20 cellular contexts compared by ENCODE assay signal in the genomic region with DNA sequence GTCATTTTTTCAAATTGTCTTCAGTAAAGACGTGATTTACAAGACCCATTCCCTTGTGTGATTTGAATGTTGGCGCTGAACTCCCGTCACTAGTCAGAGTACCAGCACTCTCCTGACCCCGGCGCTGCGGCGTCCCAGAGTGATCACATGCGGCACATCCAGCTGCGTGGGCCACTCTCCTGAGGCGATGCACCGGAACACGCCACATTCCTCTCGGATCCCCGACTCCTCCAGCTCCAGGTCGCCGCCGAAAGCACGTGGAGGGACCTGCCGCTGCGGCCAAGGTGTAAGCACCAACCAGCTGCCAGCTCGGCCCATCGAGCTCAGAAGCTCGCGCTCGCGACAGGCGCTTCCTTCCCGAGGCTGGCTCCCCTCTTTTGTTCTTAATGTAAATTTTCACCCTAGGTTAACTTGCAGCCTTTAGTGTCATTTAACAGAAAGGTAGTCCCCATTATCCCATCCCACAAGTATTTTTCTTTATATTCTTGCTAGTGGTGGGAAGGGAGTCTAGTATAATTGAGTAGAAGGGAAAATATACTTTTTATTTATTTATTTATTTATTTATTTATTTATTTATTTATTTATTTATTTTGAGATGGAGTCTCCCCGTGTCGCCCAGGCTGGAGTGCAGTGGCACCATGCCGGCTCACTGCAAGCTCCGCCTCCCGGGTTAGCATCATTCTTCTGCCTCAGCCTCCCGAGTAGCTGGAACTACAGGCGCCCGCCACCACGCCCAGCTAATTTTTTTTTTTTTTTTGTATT.
DNase-seq lines count a peak whose midpoint lies in the region; ATAC-seq, FAIRE-seq and TF ChIP-seq lines count a peak whose summit lies in the region.
"Had no signal": no experiment of that assay in that cellular context is flagged by ENCODE, and none has a peak within 500 bp of the region (broad histone marks: within the 10 kb centered on the region; RNA-seq: fewer than 3 reads in every experiment).

No MANE protein-coding gene starts in this region.

- H3K56ac ChIP-seq in H1 (replicated peaks; ENCODE audit: insufficient read length, low read depth, low read length) (no peak overlapping the region), mesendoderm (ENCODE audit: low read length) (no peak overlapping the region)

- H2BK20ac ChIP-seq in H1 (ENCODE audit: low read length): no peak overlapping the region

- H2BK15ac ChIP-seq in H1 (ENCODE audit: low read length) (no peak overlapping the region), mesendoderm (replicated peaks; ENCODE audit: low read depth) (no peak overlapping the region)

- no peak for TF ChIP-seq EP300 in H1 (IDR thresholded peaks at IDR 0.05; ENCODE audit: borderline replicate concordance in 1 of 2, low read depth in 2 of 2, low read length in 2 of 2)

- H4K5ac ChIP-seq in H1 (ENCODE audit: insufficient read length, low read depth, low read length): no peak overlapping the region
- H4K5ac ChIP-seq in mesendoderm (ENCODE audit: low read length): no peak overlapping the region

- no peaks in the 10 kb centered on the region for H3K9me3 Mint-ChIP-seq in endothelial cell (ENCODE audit: unreplicated experiment)
- H3K9me3 Mint-ChIP-seq: activated CD4-positive, alpha-beta T cell treated with anti-CD3 and anti-CD28 coated beads, Interleukin-2, amount 10 ng/mL, durations not matched to agents 24 days and 14 days; IgD-negative memory B cell had no signal

- TF ChIP-seq CTCF in H1 (IDR thresholded peaks at IDR 0.05; ENCODE audit: control extremely low read depth in 1 of 3, insufficient read depth in 1 of 3, low read depth in 1 of 3, low read length in 3 of 3): no peak
- TF ChIP-seq CTCF in endothelial cell (IDR thresholded peaks at IDR 0.05; ENCODE audit: unreplicated experiment): no peak

- H3K4me3 ChIP-seq in H1 (ENCODE audit: extremely low read depth in 1 of 4, insufficient read depth in 2 of 4, low read depth in 3 of 4, low read length in 4 of 4): 0 out of 8 replicates have a peak overlapping the region, but pooled peaks of 1 of the 4 experiments have one; percentile 12
- no peak overlapping the region for H3K4me3 ChIP-seq in mesendoderm (ENCODE audit: low read length)
- H3K4me3 ChIP-seq: BLaER1 treated with 17β-estradiol and CSF1 and Interleukin-3, amounts not matched to agents 10 nM and 100 nM; SK-N-MC; transverse colon had no signal

- ATAC-seq in Right ventricle myocardium superior (ENCODE audit: poor library complexity) (no peak), left ventricle myocardium superior (no peak), HG02642 (IDR thresholded peaks at IDR 0.05; ENCODE audit: poor library complexity, unreplicated experiment) (no peak), GM19328 (IDR thresholded peaks at IDR 0.05; ENCODE audit: unreplicated experiment) (no peak)
- ATAC-seq: activated naive CD4-positive, alpha-beta T cell treated with anti-CD3 and anti-CD28 coated beads, Interleukin-2, amount 50 U/mL, for 72 hours; stimulated activated naive CD8-positive, alpha-beta T cell treated with anti-CD3 and anti-CD28 coated beads, Interleukin-15, amount 100 ng/mL, for 72 hours had no signal

- peak; percentile 37 for DNase-seq in Right ventricle myocardium superior
- no peak for DNase-seq in left ventricle myocardium superior
- peak; percentile 17 to 56 for DNase-seq in H1 (ENCODE audit: low read depth in 1 of 2, low spot score in 2 of 2)
- peak; percentile 12 for DNase-seq in mesendoderm
- no peak for DNase-seq in urothelium cell line (ENCODE audit: low spot score)
- no peak for DNase-seq in endothelial cell (ENCODE audit: low spot score)
- DNase-seq: activated CD4-positive, alpha-beta T cell treated with anti-CD3 and anti-CD28 coated beads, Interleukin-2, amount 10 ng/mL, durations not matched to agents 24 days and 14 days; glutamatergic neuron; NCI-H524 treated with DMSO at 0.1 percent for 48 hours; stimulated activated naive CD8-positive, alpha-beta T cell treated with anti-CD3 and anti-CD28 coated beads, Interleukin-15, amount 100 ng/mL, for 72 hours; T-helper 2 cell; transverse colon had no signal

- no peak overlapping the region for H3K23ac ChIP-seq in H1 (ENCODE audit: insufficient read length)
- no peak overlapping the region for H3K23ac ChIP-seq in mesendoderm (ENCODE audit: low read length)

- intact Hi-C loops in Right ventricle myocardium superior (cut with DNase I): no loop called here
- intact Hi-C loops in left ventricle myocardium superior (cut with micrococcal nuclease): no loop called here

- H3K18ac ChIP-seq in H1 (ENCODE audit: extremely low read depth, low read length): peak overlapping the region; percentile 32
- H3K18ac ChIP-seq in mesendoderm (ENCODE audit: low read length): no peak overlapping the region

- H3K36me3 ChIP-seq in H1 (ENCODE audit: control insufficient read depth in 2 of 4, insufficient read depth in 4 of 4, low read length in 3 of 4): no peaks in the 10 kb centered on the region
- H3K36me3 ChIP-seq in mesendoderm (ENCODE audit: control insufficient read depth, insufficient read depth, low read length): no peaks in the 10 kb centered on the region
- H3K36me3 ChIP-seq: BLaER1 treated with 17β-estradiol and CSF1 and Interleukin-3, amounts not matched to agents 10 nM and 100 nM; transverse colon had no signal

- H3K14ac ChIP-seq in H1 (ENCODE audit: insufficient read length): no peak overlapping the region

- H3K9me3 ChIP-seq in H1 (ENCODE audit: insufficient read depth in 2 of 2, low read depth in 1 of 2, low read length in 1 of 2): no peaks in the 10 kb centered on the region; a peak in 1 of 4 replicates
- H3K9me3 ChIP-seq: BLaER1 treated with 17β-estradiol and CSF1 and Interleukin-3, amounts not matched to agents 10 nM and 100 nM; transverse colon had no signal

- WGBS in H1 (ENCODE audit: extremely low coverage in 1 of 2, insufficient coverage in 1 of 2, insufficient read length in 1 of 2, insufficient replicate concordance in 2 of 2, low coverage in 1 of 2, low lambda C conversion rate in 2 of 2, missing lambda C conversion rate in 1 of 2), 2 experiments: 77% methylated on average over 32 of the region's 37 CpGs; no CpG with 5 or more reads in 1 of the 2 experiments
- no CpG with 5 or more reads among the region's 37 CpGs for WGBS in mesendoderm (ENCODE audit: extremely low coverage, insufficient coverage, low lambda C conversion rate)

- FAIRE-seq in H1 (lab: Jason Lieb, UNC) (no peak), urothelium cell line (lab: Jason Lieb, UNC) (peak; percentile 17)
- FAIRE-seq: colon, GM19239 had no signal

- H3K4me1 Mint-ChIP-seq in endothelial cell (ENCODE audit: unreplicated experiment): no peaks in the 10 kb centered on the region
- H3K4me1 Mint-ChIP-seq: activated CD4-positive, alpha-beta T cell treated with anti-CD3 and anti-CD28 coated beads, Interleukin-2, amount 10 ng/mL, durations not matched to agents 24 days and 14 days; IgD-negative memory B cell; stimulated activated naive CD8-positive, alpha-beta T cell treated with anti-CD3 and anti-CD28 coated beads, Interleukin-15, amount 100 ng/mL, for 72 hours had no signal

- H3K4me2 ChIP-seq in H1 (ENCODE audit: insufficient read depth in 1 of 2, low read depth in 2 of 2, low read length in 2 of 2): no peak overlapping the region; a peak in 1 of 4 replicates
- H3K4me2 ChIP-seq in mesendoderm (ENCODE audit: low read length): no peak overlapping the region
- H3K4me2 ChIP-seq: BLaER1 treated with 17β-estradiol and CSF1 and Interleukin-3, amounts not matched to agents 10 nM and 100 nM had no signal

- no peaks in the 10 kb centered on the region for H3K79me2 ChIP-seq in H1 (ENCODE audit: control insufficient read depth in 1 of 2, insufficient read depth in 2 of 2, low read length in 2 of 2)
- no peaks in the 10 kb centered on the region for H3K79me2 ChIP-seq in mesendoderm (ENCODE audit: control insufficient read depth, insufficient read depth, low read length)

- POLR2A ChIA-PET in H1 (lab: Charles Lee; ENCODE audit: partially characterized antibody): no interaction called here

- no peak for TF ChIP-seq POLR2A in H1 (IDR thresholded peaks at IDR 0.05; ENCODE audit: control extremely low read depth in 1 of 2, low read depth in 2 of 2, low read length in 2 of 2)

- H3K27ac Mint-ChIP-seq in endothelial cell (ENCODE audit: unreplicated experiment): no peak overlapping the region
- H3K27ac Mint-ChIP-seq: activated CD4-positive, alpha-beta T cell treated with anti-CD3 and anti-CD28 coated beads, Interleukin-2, amount 10 ng/mL, durations not matched to agents 24 days and 14 days; activated naive CD4-positive, alpha-beta T cell treated with anti-CD3 and anti-CD28 coated beads, Interleukin-2, amount 50 U/mL, for 72 hours; stimulated activated naive CD8-positive, alpha-beta T cell treated with anti-CD3 and anti-CD28 coated beads, Interleukin-15, amount 100 ng/mL, for 72 hours had no signal

- no peak overlapping the region for H3K27ac ChIP-seq in H1 (ENCODE audit: low read depth, low read length)
- H3K27ac ChIP-seq in mesendoderm (ENCODE audit: low read depth, low read length): no peak overlapping the region
- H3K27ac ChIP-seq: BLaER1 treated with 17β-estradiol and CSF1 and Interleukin-3, amounts not matched to agents 10 nM and 100 nM; SK-N-MC; transverse colon had no signal

- peak overlapping the region; percentile 60; the same call in 1 of the 2 replicates for H2BK5ac ChIP-seq in H1 (ENCODE audit: low read depth, low read length)
- H2BK5ac ChIP-seq in mesendoderm (ENCODE audit: low read length): no peak overlapping the region

- H3K4ac ChIP-seq in H1 (replicated peaks; ENCODE audit: insufficient read length, low read depth, low read length) (no peak overlapping the region), mesendoderm (ENCODE audit: low read depth, low read length) (no peak overlapping the region)

- no peak for TF ChIP-seq RAD21 in H1 (IDR thresholded peaks at IDR 0.05 in 1 of 2, conservative IDR thresholded peaks at IDR 0.05 in 1 of 2; ENCODE audit: low read depth in 2 of 2, low read length in 2 of 2)

- H2BK12ac ChIP-seq in H1 (ENCODE audit: low read depth, low read length): 0 out of 2 replicates have a peak overlapping the region, but pooled peaks have one; percentile 68

- CTCF ChIA-PET in H1 (lab: Charles Lee; ENCODE audit: partially characterized antibody): interaction anchor here (0.6 to 1.5 kb wide), 4 partner anchors 15 to 46 kb away, joined by 3 to 4 read pairs (median 4); no protein-coding TSS in a partner anchor

- H2BK120ac ChIP-seq in H1 (replicated peaks; ENCODE audit: low read depth, low read length) (no peak overlapping the region), mesendoderm (ENCODE audit: low read depth, low read length) (no peak overlapping the region)

- no peak overlapping the region for H2AK5ac ChIP-seq in H1 (ENCODE audit: low read depth, low read length)
- no peak overlapping the region for H2AK5ac ChIP-seq in mesendoderm (ENCODE audit: low read length)

- H4K20me1 ChIP-seq in H1 (replicated peaks in 1 of 2; ENCODE audit: control insufficient read depth in 1 of 2, insufficient read depth in 2 of 2, low read length in 2 of 2): no peaks in the 10 kb centered on the region
- H4K20me1 ChIP-seq: BLaER1 treated with 17β-estradiol and CSF1 and Interleukin-3, amounts not matched to agents 10 nM and 100 nM had no signal

- H3K4me1 ChIP-seq in H1 (replicated peaks in 1 of 4; ENCODE audit: control insufficient read depth in 3 of 4, insufficient read depth in 4 of 4, low read length in 3 of 4) (no peaks in the 10 kb centered on the region; a peak in 1 of 7 replicates), mesendoderm (ENCODE audit: control insufficient read depth, low read depth, low read length) (no peaks in the 10 kb centered on the region)
- H3K4me1 ChIP-seq: BLaER1 treated with 17β-estradiol and CSF1 and Interleukin-3, amounts not matched to agents 10 nM and 100 nM; transverse colon had no signal

- no peaks in the 10 kb centered on the region for H3K79me1 ChIP-seq in H1 (ENCODE audit: low read depth, low read length)
- no peaks in the 10 kb centered on the region for H3K79me1 ChIP-seq in mesendoderm (ENCODE audit: low read length)

- no peak overlapping the region for H4K91ac ChIP-seq in H1 (replicated peaks; ENCODE audit: insufficient read length, low read length)

- H4K8ac ChIP-seq in H1 (ENCODE audit: extremely low read depth, insufficient read depth, low read length) (peak overlapping the region; percentile 79; the same call in 1 of the 2 replicates), mesendoderm (ENCODE audit: low read depth, low read length) (no peak overlapping the region)

- peak overlapping the region; percentile 53; the same call in 1 of the 2 replicates for H2AFZ ChIP-seq in H1 (ENCODE audit: low read length)

- no peaks in the 10 kb centered on the region for H3K36me3 Mint-ChIP-seq in endothelial cell (ENCODE audit: low read depth, unreplicated experiment)
- H3K36me3 Mint-ChIP-seq: activated naive CD4-positive, alpha-beta T cell treated with anti-CD3 and anti-CD28 coated beads, Interleukin-2, amount 50 U/mL, for 72 hours had no signal

- no peak overlapping the region for H3K9ac ChIP-seq in H1 (replicated peaks in 1 of 4; ENCODE audit: extremely low read depth in 1 of 4, low read depth in 3 of 4, low read length in 3 of 4)
- no peak overlapping the region for H3K9ac ChIP-seq in mesendoderm (ENCODE audit: low read length)
- H3K9ac ChIP-seq: BLaER1 treated with 17β-estradiol and CSF1 and Interleukin-3, amounts not matched to agents 10 nM and 100 nM had no signal

- H3K27me3 Mint-ChIP-seq in endothelial cell (ENCODE audit: unreplicated experiment): no peaks in the 10 kb centered on the region
- H3K27me3 Mint-ChIP-seq: activated CD4-positive, alpha-beta T cell treated with anti-CD3 and anti-CD28 coated beads, Interleukin-2, amount 10 ng/mL, durations not matched to agents 24 days and 14 days; IgD-negative memory B cell; stimulated activated naive CD8-positive, alpha-beta T cell treated with anti-CD3 and anti-CD28 coated beads, Interleukin-15, amount 100 ng/mL, for 72 hours had no signal

- no peaks in the 10 kb centered on the region for H3K23me2 ChIP-seq in H1 (ENCODE audit: low read depth, low read length)

- H3K27me3 ChIP-seq in H1 (replicated peaks in 1 of 4; ENCODE audit: control insufficient read depth in 3 of 4, extremely low read depth in 1 of 4, insufficient read depth in 3 of 4, low read length in 3 of 4): no peaks in the 10 kb centered on the region
- no peaks in the 10 kb centered on the region for H3K27me3 ChIP-seq in mesendoderm (ENCODE audit: insufficient read depth, low read length, poor library complexity)
- H3K27me3 ChIP-seq: BLaER1 treated with 17β-estradiol and CSF1 and Interleukin-3, amounts not matched to agents 10 nM and 100 nM; transverse colon had no signal

- no peak overlapping the region for H3K4me3 Mint-ChIP-seq in endothelial cell (ENCODE audit: unreplicated experiment)
- H3K4me3 Mint-ChIP-seq: activated CD4-positive, alpha-beta T cell treated with anti-CD3 and anti-CD28 coated beads, Interleukin-2, amount 10 ng/mL, durations not matched to agents 24 days and 14 days; IgD-negative memory B cell; stimulated activated naive CD8-positive, alpha-beta T cell treated with anti-CD3 and anti-CD28 coated beads, Interleukin-15, amount 100 ng/mL, for 72 hours had no signal

Comparison
In these comparisons a context has a peak if more than half of its experiments do, and no peak if none do; other contexts are left out.
1. DNase-seq: peak in Right ventricle myocardium superior (single experiment), H1 (2 of 2) and mesendoderm (single experiment); none in left ventricle myocardium superior (single experiment), urothelium cell line (single experiment) and endothelial cell (single experiment).